ENCODE assay signal across 1 cellular context in genomic region chr21:43299441-43300277, GRCh38.
TF ChIP-seq lines count a peak whose summit lies in the region.

No MANE protein-coding gene starts in this region.

TF ChIP-seq in HepG2, 621 proteins besides CTCF, POLR2A, EP300 and RAD21 (continued from another document and continues in another):
- TF ChIP-seq ZBED4 (CRISPR knock-in tag; IDR thresholded peaks at IDR 0.05; ENCODE audit: borderline replicate concordance) = peak; percentile 32; the same call in 1 of the 2 replicates
- TF ChIP-seq MYNN (CRISPR knock-in tag; IDR thresholded peaks at IDR 0.05; ENCODE audit: low read depth) = no peak
- TF ChIP-seq ZNF280D (CRISPR knock-in tag; IDR thresholded peaks at IDR 0.05) = no peak
- TF ChIP-seq ZNF543 (CRISPR knock-in tag; IDR thresholded peaks at IDR 0.05) = no peak
- TF ChIP-seq TMF1 (CRISPR knock-in tag; IDR thresholded peaks at IDR 0.05; ENCODE audit: low read depth) = no peak
- TF ChIP-seq ZNF75D (CRISPR knock-in tag; IDR thresholded peaks at IDR 0.05; ENCODE audit: borderline replicate concordance) = no peak
- TF ChIP-seq NBN (conservative IDR thresholded peaks at IDR 0.05) = no peak
- no peak for TF ChIP-seq ZNF512 (CRISPR knock-in tag; IDR thresholded peaks at IDR 0.05)
- no peak for TF ChIP-seq TRIM22 (IDR thresholded peaks at IDR 0.05)
- TF ChIP-seq ZNF441 (CRISPR knock-in tag; IDR thresholded peaks at IDR 0.05; ENCODE audit: borderline replicate concordance) = no peak
- no peak for TF ChIP-seq ZNF800 (CRISPR knock-in tag; IDR thresholded peaks at IDR 0.05)
- no peak for TF ChIP-seq SP140L (CRISPR knock-in tag; IDR thresholded peaks at IDR 0.05; ENCODE audit: borderline replicate concordance)
- TF ChIP-seq CBX1 (IDR thresholded peaks at IDR 0.05; ENCODE audit: low read depth) = no peak
- TF ChIP-seq ZNF558 (CRISPR knock-in tag; IDR thresholded peaks at IDR 0.05; ENCODE audit: borderline replicate concordance) = no peak
- TF ChIP-seq TGIF2 (CRISPR knock-in tag; IDR thresholded peaks at IDR 0.05) = no peak
- TF ChIP-seq ZBTB4 (CRISPR knock-in tag; IDR thresholded peaks at IDR 0.05; ENCODE audit: borderline replicate concordance) = no peak; the same call in 1 of the 2 replicates
- TF ChIP-seq ZNF280B (CRISPR knock-in tag; IDR thresholded peaks at IDR 0.05; ENCODE audit: borderline replicate concordance) = no peak; the same call in 1 of the 2 replicates
- no peak for TF ChIP-seq ZBTB20 (CRISPR knock-in tag; IDR thresholded peaks at IDR 0.05; ENCODE audit: borderline replicate concordance, low read depth)
- TF ChIP-seq ZNF33A (CRISPR knock-in tag; IDR thresholded peaks at IDR 0.05; ENCODE audit: borderline replicate concordance) = no peak
- TF ChIP-seq ZNF652 (CRISPR knock-in tag; IDR thresholded peaks at IDR 0.05; ENCODE audit: borderline replicate concordance, low read depth) = no peak
- no peak for TF ChIP-seq ZNF276 (CRISPR knock-in tag; IDR thresholded peaks at IDR 0.05; ENCODE audit: low read depth)
- TF ChIP-seq CEBPB (IDR thresholded peaks at IDR 0.05; ENCODE audit: borderline replicate concordance, low read depth, low read length) = no peak
- no peak for TF ChIP-seq RBFOX2 (IDR thresholded peaks at IDR 0.05; ENCODE audit: low read depth, low read length)
- TF ChIP-seq CREB1 (IDR thresholded peaks at IDR 0.05) = no peak
- no peak for TF ChIP-seq CREB1 (CRISPR knock-in tag; IDR thresholded peaks at IDR 0.05)
- TF ChIP-seq ZHX2 (IDR thresholded peaks at IDR 0.05; ENCODE audit: low read depth) = no peak
- TF ChIP-seq ZHX2 (CRISPR knock-in tag; IDR thresholded peaks at IDR 0.05; ENCODE audit: borderline replicate concordance) = no peak
